ENCODE assay signal across 26 cellular contexts in genomic region chr20:54629632-54630031, GRCh38.
"Had no signal": no experiment of that assay in that cellular context is flagged by ENCODE, and none has a peak within 500 bp of the region (broad histone marks: within the 10 kb centered on the region; RNA-seq: fewer than 3 reads in every experiment).

No MANE protein-coding gene starts in this region.

- H3K27ac ChIP-seq: left ventricle myocardium inferior, neural progenitor cell, neutrophil, parathyroid adenoma, right atrium auricular region, right lobe of liver, tibial nerve, uterus had no signal

- H3K4me1 ChIP-seq: left ventricle myocardium inferior, parathyroid adenoma, right atrium auricular region, right lobe of liver, uterus had no signal

- H3K27me3 ChIP-seq: neural progenitor cell, right atrium auricular region, right lobe of liver, tibial nerve, uterus had no signal

- H3K27ac Mint-ChIP-seq: mesothelial cell of epicardium; naive B cell; natural killer cell; nephron progenitor cell; neural progenitor cell; stimulated activated memory B cell treated with anti-CD40 and anti-IgM and Interleukin-4, amounts not matched to agents 10 μg/mL and 1 μg/mL and 100 μg/mL, for 72 hours; stimulated activated naive CD8-positive, alpha-beta T cell treated with anti-CD3 and anti-CD28 coated beads, Interleukin-15, amount 100 ng/mL, for 72 hours; type B pancreatic cell had no signal

- H3K4me1 Mint-ChIP-seq: natural killer cell; stimulated activated naive CD8-positive, alpha-beta T cell treated with anti-CD3 and anti-CD28 coated beads, Interleukin-15, amount 100 ng/mL, for 72 hours had no signal

- H3K36me3 Mint-ChIP-seq: mesothelial cell of epicardium; naive B cell; natural killer cell; stimulated activated memory B cell treated with anti-CD40 and anti-IgM and Interleukin-4, amounts not matched to agents 10 μg/mL and 1 μg/mL and 100 μg/mL, for 72 hours had no signal

- H3K9me3 ChIP-seq: left ventricle myocardium inferior, neutrophil, right atrium auricular region, right lobe of liver, tibial nerve, uterus had no signal

- H3K4me3 Mint-ChIP-seq: mesothelial cell of epicardium; naive B cell; natural killer cell; nephron progenitor cell; neural progenitor cell; stimulated activated memory B cell treated with anti-CD40 and anti-IgM and Interleukin-4, amounts not matched to agents 10 μg/mL and 1 μg/mL and 100 μg/mL, for 72 hours; stimulated activated naive CD8-positive, alpha-beta T cell treated with anti-CD3 and anti-CD28 coated beads, Interleukin-15, amount 100 ng/mL, for 72 hours; type B pancreatic cell had no signal

- H3K36me3 ChIP-seq: left ventricle myocardium inferior, neural progenitor cell, neutrophil, right atrium auricular region, right lobe of liver, tibial nerve, uterus had no signal

- ATAC-seq: natural killer cell; right lobe of liver; stimulated activated memory B cell treated with anti-CD40 and anti-IgM and Interleukin-4, amounts not matched to agents 10 μg/mL and 1 μg/mL and 100 μg/mL, for 72 hours; stimulated activated naive CD8-positive, alpha-beta T cell treated with anti-CD3 and anti-CD28 coated beads, Interleukin-15, amount 100 ng/mL, for 72 hours had no signal

- H3K4me3 ChIP-seq: left ventricle myocardium inferior, lung, neural progenitor cell, right atrium auricular region, right lobe of liver, smooth muscle cell, tibial nerve, uterus had no signal

- DNase-seq: islet precursor cell; left ventricle myocardium inferior; mesendoderm; naive B cell; natural killer cell; nephron progenitor cell; occipital lobe; right lobe of liver; stimulated activated CD4-positive, alpha-beta T cell treated with anti-CD3 and anti-CD28 coated beads, Interleukin-1b, Interleukin-23, amount 100 ng/mL, for 48 hours; stimulated activated CD4-positive, alpha-beta T cell treated with anti-CD3 and anti-CD28 coated beads, Interleukin-2, amount 100 ng/mL, for 48 hours; stimulated activated CD4-positive, alpha-beta T cell treated with anti-CD3 and anti-CD28 coated beads, Interleukin-4, amount 100 ng/mL, for 4 hours; stimulated activated CD8-positive, alpha-beta memory T cell treated with anti-CD3 and anti-CD28 coated beads, Interleukin-4, amount 100 ng/mL, for 48 hours; stimulated activated naive CD4-positive, alpha-beta T cell treated with Interleukin-2 at 50 U/mL for 16 hours; stimulated activated naive CD8-positive, alpha-beta T cell treated with anti-CD3 and anti-CD28 coated beads, Interleukin-15, amount 100 ng/mL, for 72 hours; substantia nigra; uterus had no signal

- H3K27me3 Mint-ChIP-seq: type B pancreatic cell had no signal

- H3K9me3 Mint-ChIP-seq: mesothelial cell of epicardium; naive B cell; natural killer cell; nephron progenitor cell; stimulated activated memory B cell treated with anti-CD40 and anti-IgM and Interleukin-4, amounts not matched to agents 10 μg/mL and 1 μg/mL and 100 μg/mL, for 72 hours; stimulated activated naive CD8-positive, alpha-beta T cell treated with anti-CD3 and anti-CD28 coated beads, Interleukin-15, amount 100 ng/mL, for 72 hours; type B pancreatic cell had no signal
